Comparison of ENCODE assay signal across 8 cellular contexts in genomic region chr13:97221989-97222700, GRCh38. TPM values are rescaled to one million over a fixed set of nuclear protein-coding genes. Genes with fewer than 3 reads are reported as not detected.
DNase-seq lines count a peak whose midpoint lies in the region; ATAC-seq and TF ChIP-seq lines count a peak whose summit lies in the region.

TSS of gene MBNL2 (plus strand) at chr13:97222333. CDS start at chr13:97276236, 53,903 bp downstream.

- DNase-seq in CD14-positive monocyte (ENCODE audit: low spot score) (peak; percentile 83), NCI-H774 (lab: John Stamatoyannopoulos, UW) (peak; percentile 73), lower lobe of right lung (peak; percentile 91)
- peak; percentile 91 for DNase-seq in activated CD8-positive, alpha-beta T cell treated with anti-CD3 and anti-CD28 coated beads, Interleukin-2, amount 10 ng/mL, durations not matched to agents 7 days and 5 days
- peak; percentile 53 to 66 (median 62) for DNase-seq in stimulated activated CD4-positive, alpha-beta T cell treated with anti-CD3 and anti-CD28 coated beads, TNF-alpha, amount 100 ng/mL, for 1 hour (ENCODE audit: low read depth in 3 of 3, low spot score in 1 of 3)

- H3K9me3 Mint-ChIP-seq in CD14-positive monocyte: peaks cover 0 to 2% (median 0%) of the 10 kb centered on the region in 7 donors
- no peaks in the 10 kb centered on the region for H3K9me3 Mint-ChIP-seq in activated CD8-positive, alpha-beta T cell treated with anti-CD3 and anti-CD28 coated beads, Interleukin-2, amount 10 ng/mL, durations not matched to agents 7 days and 5 days (ENCODE audit: insufficient read depth)

- peak within 1 kb of the TSS; percentile 77 to 97 for H3K4me3 Mint-ChIP-seq in CD14-positive monocyte
- H3K4me3 Mint-ChIP-seq in activated CD8-positive, alpha-beta T cell treated with anti-CD3 and anti-CD28 coated beads, Interleukin-2, amount 10 ng/mL, durations not matched to agents 7 days and 5 days: peak within 1 kb of the TSS; percentile 83

- ATAC-seq in GM19438 (IDR thresholded peaks at IDR 0.05; ENCODE audit: low read depth, unreplicated experiment) (peak; percentile 93), HG03571 (IDR thresholded peaks at IDR 0.05; ENCODE audit: unreplicated experiment) (peak; percentile 95), lower lobe of right lung (peak; percentile 94 to 95)
- ATAC-seq in activated CD8-positive, alpha-beta T cell treated with anti-CD3 and anti-CD28 coated beads, Interleukin-2, amount 10 ng/mL, durations not matched to agents 7 days and 5 days: peak; percentile 94

- H3K4me3 ChIP-seq in ectodermal cell (ENCODE audit: insufficient read depth, low read depth, low read length) (peak within 1 kb of the TSS; percentile 62), lower lobe of right lung (peak within 1 kb of the TSS; percentile 68)

- H3K4me1 ChIP-seq in ectodermal cell (ENCODE audit: control insufficient read depth, insufficient read depth, low read length) (peaks cover 18% of the 10 kb centered on the region), lower lobe of right lung (peaks cover 38% of the 10 kb centered on the region)

- peaks cover 4 to 7% (median 6%) of the 10 kb centered on the region in 3 donors for H3K27me3 Mint-ChIP-seq in CD14-positive monocyte (ENCODE audit: low read depth in 3 of 3)
- H3K27me3 Mint-ChIP-seq in activated CD8-positive, alpha-beta T cell treated with anti-CD3 and anti-CD28 coated beads, Interleukin-2, amount 10 ng/mL, durations not matched to agents 7 days and 5 days (ENCODE audit: low read depth): no peaks in the 10 kb centered on the region

- peak within 1 kb of the TSS; percentile 91 to 97 (median 96) for H3K27ac Mint-ChIP-seq in CD14-positive monocyte
- peak within 1 kb of the TSS; percentile 81 for H3K27ac Mint-ChIP-seq in activated CD8-positive, alpha-beta T cell treated with anti-CD3 and anti-CD28 coated beads, Interleukin-2, amount 10 ng/mL, durations not matched to agents 7 days and 5 days

- peak within 1 kb of the TSS; percentile 88 for H3K27ac ChIP-seq in ectodermal cell (ENCODE audit: insufficient read depth, low read depth, low read length, poor library complexity, severe bottlenecking)
- H3K27ac ChIP-seq in lower lobe of right lung: peak within 1 kb of the TSS; percentile 91

- TF ChIP-seq CTCF in CD14-positive monocyte (IDR thresholded peaks at IDR 0.05) (no peak), lower lobe of right lung (IDR thresholded peaks at IDR 0.05) (no peak)

- intact Hi-C loops in CD14-positive monocyte (cut with micrococcal nuclease): loop anchor here (10.0 kb wide), 1 partner anchor 213 kb away; the partner anchor contains the start of gene RAP2A (in 2 of the 2)
- intact Hi-C loops in lower lobe of right lung (cut with DNase I): loop anchor here (5.0 to 10.0 kb wide), 2 partner anchors 107 to 120 kb away; no protein-coding TSS in a partner anchor

- POLR2A ChIA-PET in activated CD8-positive, alpha-beta T cell treated with anti-CD3 and anti-CD28 coated beads, Interleukin-2, amount 10 ng/mL, durations not matched to agents 7 days and 5 days (lab: Charles Lee): interaction anchor here (0.8 to 6.0 kb wide), 4 partner anchors 10 to 211 kb away, joined by 3 to 39 read pairs (median 6); partner anchors contain the start of gene RAP2A

- 21 to 23% methylated on average over 15 of the region's 15 CpGs for WGBS in ectodermal cell, 2 experiments

- H3K9me3 ChIP-seq in ectodermal cell (ENCODE audit: control insufficient read depth, low read length) (no peaks in the 10 kb centered on the region), lower lobe of right lung (no peaks in the 10 kb centered on the region)

- peaks cover 0 to 7% of the 10 kb centered on the region in 2 donors for H3K36me3 Mint-ChIP-seq in CD14-positive monocyte
- peaks cover 2% of the 10 kb centered on the region for H3K36me3 Mint-ChIP-seq in activated CD8-positive, alpha-beta T cell treated with anti-CD3 and anti-CD28 coated beads, Interleukin-2, amount 10 ng/mL, durations not matched to agents 7 days and 5 days (ENCODE audit: low read depth)

- peaks cover 35% of the 10 kb centered on the region for H3K27me3 ChIP-seq in ectodermal cell (ENCODE audit: control insufficient read depth, insufficient read depth, low read length, poor library complexity, severe bottlenecking)
- H3K27me3 ChIP-seq in lower lobe of right lung (ENCODE audit: low read depth): no peaks in the 10 kb centered on the region

- H3K36me3 ChIP-seq in ectodermal cell (ENCODE audit: control insufficient read depth, insufficient read depth, low read length): no peaks in the 10 kb centered on the region
- H3K36me3 ChIP-seq in lower lobe of right lung: no peaks in the 10 kb centered on the region

- CTCF ChIA-PET in activated CD8-positive, alpha-beta T cell treated with anti-CD3 and anti-CD28 coated beads, Interleukin-2, amount 10 ng/mL, durations not matched to agents 7 days and 5 days (lab: Charles Lee): interaction anchor here (0.8 to 5.0 kb wide), 12 partner anchors 10 to 1546 kb away, joined by 3 to 38 read pairs (median 5); no protein-coding TSS in a partner anchor

- H3K4me1 Mint-ChIP-seq in CD14-positive monocyte: peaks cover 45% of the 10 kb centered on the region
- peaks cover 45% of the 10 kb centered on the region for H3K4me1 Mint-ChIP-seq in activated CD8-positive, alpha-beta T cell treated with anti-CD3 and anti-CD28 coated beads, Interleukin-2, amount 10 ng/mL, durations not matched to agents 7 days and 5 days (ENCODE audit: low read depth)

RNA-seq across cellular contexts. Expression of gene MBNL2, which starts in this region (rescaled TPM):
- 10 to 100 TPM; 13.4 to 15.5 TPM for polyA plus RNA-seq in CD14-positive monocyte
- 10 to 100 TPM; 11.6 to 12.3 TPM for total RNA-seq in activated CD8-positive, alpha-beta T cell treated with anti-CD3 and anti-CD28 coated beads, Interleukin-2, amount 10 ng/mL, durations not matched to agents 7 days and 5 days
- polyA plus RNA-seq in ectodermal cell (2013, experiment 1 of 4): 21.8 TPM
- 20.2 TPM for polyA plus RNA-seq in ectodermal cell (2013, experiment 2 of 4)
- polyA plus RNA-seq in ectodermal cell (2013, experiment 3 of 4): 20.2 TPM
- 20.7 TPM for polyA plus RNA-seq in ectodermal cell (2013, experiment 4 of 4)
- 58.2 TPM for total RNA-seq in lower lobe of right lung

Comparison
In these comparisons a context has a peak if more than half of its experiments do, and no peak if none do; other contexts are left out.
1. Peak in every context shown above with its lines: DNase-seq, ATAC-seq, H3K4me3 ChIP-seq and H3K27ac ChIP-seq.